Comparison of ENCODE assay signal across 7 cellular contexts in the genomic region with DNA sequence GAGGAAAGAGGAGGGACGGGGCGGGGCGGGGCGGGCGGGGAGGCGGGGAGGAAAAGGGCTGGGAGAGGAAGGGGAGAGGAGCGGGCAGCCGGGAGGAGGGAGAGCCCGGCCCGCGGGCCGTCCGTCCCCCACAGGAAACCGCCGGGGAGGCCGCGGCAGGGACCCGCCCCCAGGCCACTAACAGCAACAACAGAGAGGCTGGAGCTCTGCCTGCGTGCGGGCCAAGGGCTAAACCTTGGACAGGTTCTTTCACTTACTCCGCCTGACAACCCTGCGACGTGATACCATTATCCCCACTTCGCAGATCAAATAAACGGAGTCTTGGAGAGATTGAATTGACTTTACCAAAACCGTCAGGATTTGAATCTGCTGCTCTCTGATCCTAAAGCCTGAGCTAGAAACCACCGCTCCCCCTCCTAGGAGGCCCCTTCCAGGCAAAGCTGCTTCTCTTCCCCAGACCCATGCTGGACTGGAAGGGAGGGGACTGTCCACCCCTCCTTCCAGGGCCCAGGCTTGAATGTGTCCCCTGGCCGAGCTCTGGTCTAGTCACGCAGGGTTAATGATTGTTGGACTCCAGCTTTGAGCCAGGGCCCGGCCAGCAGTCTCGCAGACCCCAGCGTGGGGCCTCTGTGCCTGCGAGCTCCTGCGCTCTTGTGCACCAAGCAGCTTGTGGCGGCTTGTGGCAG. TPM values are rescaled to one million over a fixed set of nuclear protein-coding genes. Genes with fewer than 3 reads are reported as not detected.
DNase-seq lines count a peak whose midpoint lies in the region; ATAC-seq, FAIRE-seq and TF ChIP-seq lines count a peak whose summit lies in the region.

A gene with protein sequence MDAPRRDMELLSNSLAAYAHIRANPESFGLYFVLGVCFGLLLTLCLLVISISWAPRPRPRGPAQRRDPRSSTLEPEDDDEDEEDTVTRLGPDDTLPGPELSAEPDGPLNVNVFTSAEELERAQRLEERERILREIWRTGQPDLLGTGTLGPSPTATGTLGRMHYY (minus strand): TSS at position 10 of the 686 bp plus-strand sequence. CDS start 608 bp downstream, outside the sequence.

- peak within 1 kb of the TSS; percentile 82 for H3K4me2 ChIP-seq in keratinocyte (ENCODE audit: control insufficient read depth, extremely low read depth, insufficient read depth, low read depth, low read length)

- peak within 1 kb of the TSS; percentile 45 to 67 (median 65) for H3K4me3 ChIP-seq in keratinocyte (ENCODE audit: control insufficient read depth in 2 of 3, extremely low read depth in 1 of 3, insufficient read depth in 2 of 3, low read depth in 1 of 3, low read length in 3 of 3)

- peaks cover 1 to 4% of the 10 kb centered on the region in 2 experiments for H3K36me3 ChIP-seq in keratinocyte (ENCODE audit: control insufficient read depth in 2 of 2, extremely low read depth in 1 of 2, insufficient read depth in 2 of 2, low read length in 2 of 2)

- H3K9me3 ChIP-seq in keratinocyte (ENCODE audit: control insufficient read depth, low read depth, low read length) = no peaks in the 10 kb centered on the region

- H3K4me3 Mint-ChIP-seq in T-helper 1 cell treated with Interleukin-12 subunit alpha and Interleukin-12 subunit beta and Interleukin-4 antibody, amounts not matched to agents 30 μg/mL and 1 μg/mL, for 36 hours = peak within 1 kb of the TSS; percentile 80
- H3K4me3 Mint-ChIP-seq in central memory CD8-positive, alpha-beta T cell = peak within 1 kb of the TSS; percentile 80

- ATAC-seq in central memory CD8-positive, alpha-beta T cell (replicated peaks; ENCODE audit: extremely low read depth, poor library complexity, severe bottlenecking) = peak; percentile 33
- no peak for ATAC-seq in GM19351 (IDR thresholded peaks at IDR 0.05; ENCODE audit: unreplicated experiment)

- H3K79me2 ChIP-seq in keratinocyte (ENCODE audit: control insufficient read depth, insufficient read depth, low read length) = no peaks in the 10 kb centered on the region

- dilution Hi-C loops in keratinocyte (cut with MboI; ENCODE audit: extremely low pct_ligation_motif_present, low sequenced_read_pairs) = no loop called here

- peak within 1 kb of the TSS; percentile 41 for H3K27ac Mint-ChIP-seq in T-helper 1 cell treated with Interleukin-12 subunit alpha and Interleukin-12 subunit beta and Interleukin-4 antibody, amounts not matched to agents 30 μg/mL and 1 μg/mL, for 36 hours
- H3K27ac Mint-ChIP-seq in central memory CD8-positive, alpha-beta T cell (ENCODE audit: low read depth) = no peak within 1 kb of the TSS

- peaks cover 7% of the 10 kb centered on the region for H3K27me3 Mint-ChIP-seq in T-helper 1 cell treated with Interleukin-12 subunit alpha and Interleukin-12 subunit beta and Interleukin-4 antibody, amounts not matched to agents 30 μg/mL and 1 μg/mL, for 36 hours (ENCODE audit: low read depth)
- H3K27me3 Mint-ChIP-seq in central memory CD8-positive, alpha-beta T cell = no peaks in the 10 kb centered on the region

- DNase-seq in GM03348 (ENCODE audit: low spot score) (peak; percentile 95), HK-2 (ENCODE audit: unreplicated experiment) (peak; percentile 83), keratinocyte (ENCODE audit: low read depth, low spot score) (no peak)
- no peak for DNase-seq in central memory CD8-positive, alpha-beta T cell (ENCODE audit: low spot score in 2 of 2)
- DNase-seq in stimulated activated CD4-positive, alpha-beta T cell treated with anti-CD3 and anti-CD28 coated beads, Interleukin-15, amount 100 ng/mL, for 24 hours = peak; percentile 71

- no peaks in the 10 kb centered on the region for H4K20me1 ChIP-seq in keratinocyte (ENCODE audit: control insufficient read depth, extremely low read depth, insufficient read depth, low read length)

- peaks cover 16% of the 10 kb centered on the region for H3K4me1 ChIP-seq in keratinocyte (ENCODE audit: control insufficient read depth, extremely low read depth, insufficient read depth, low read length)

- no peak for FAIRE-seq in keratinocyte (lab: Jason Lieb, UNC)

- no peaks in the 10 kb centered on the region for H3K27me3 ChIP-seq in keratinocyte (ENCODE audit: control insufficient read depth, extremely low read depth, insufficient read depth, low read length)

- peaks cover 2% of the 10 kb centered on the region for H3K36me3 Mint-ChIP-seq in T-helper 1 cell treated with Interleukin-12 subunit alpha and Interleukin-12 subunit beta and Interleukin-4 antibody, amounts not matched to agents 30 μg/mL and 1 μg/mL, for 36 hours (ENCODE audit: low read depth)
- no peaks in the 10 kb centered on the region for H3K36me3 Mint-ChIP-seq in central memory CD8-positive, alpha-beta T cell (ENCODE audit: insufficient read depth)

- TF ChIP-seq CTCF in keratinocyte (optimal IDR thresholded peaks at IDR 0.05 in 1 of 3, IDR thresholded peaks at IDR 0.05 in 1 of 3, conservative IDR thresholded peaks at IDR 0.05 in 1 of 3; ENCODE audit: extremely low read depth in 1 of 3, insufficient read depth in 2 of 3, low read length in 3 of 3) = no peak

- peaks cover 28% of the 10 kb centered on the region for H3K4me1 Mint-ChIP-seq in T-helper 1 cell treated with Interleukin-12 subunit alpha and Interleukin-12 subunit beta and Interleukin-4 antibody, amounts not matched to agents 30 μg/mL and 1 μg/mL, for 36 hours (ENCODE audit: low read depth)
- H3K4me1 Mint-ChIP-seq in central memory CD8-positive, alpha-beta T cell = peaks cover 26% of the 10 kb centered on the region

- no peaks in the 10 kb centered on the region for H3K9me1 ChIP-seq in keratinocyte (ENCODE audit: control insufficient read depth, extremely low read depth, insufficient read depth, low read length)

- peak within 1 kb of the TSS; percentile 69 for H3K9ac ChIP-seq in keratinocyte (ENCODE audit: control insufficient read depth, extremely low read depth, insufficient read depth, low read length)

- H3K9me3 Mint-ChIP-seq in T-helper 1 cell treated with Interleukin-12 subunit alpha and Interleukin-12 subunit beta and Interleukin-4 antibody, amounts not matched to agents 30 μg/mL and 1 μg/mL, for 36 hours = no peaks in the 10 kb centered on the region
- no peaks in the 10 kb centered on the region for H3K9me3 Mint-ChIP-seq in central memory CD8-positive, alpha-beta T cell

- H2AFZ ChIP-seq in keratinocyte (ENCODE audit: control insufficient read depth, low read length) = peak within 1 kb of the TSS; percentile 16

- peak within 1 kb of the TSS; percentile 14 for H3K27ac ChIP-seq in keratinocyte (ENCODE audit: control insufficient read depth, insufficient read depth, low read length)

RNA-seq across cellular contexts. Expression of the gene that starts here (rescaled TPM):
- polyA plus RNA-seq in keratinocyte = 2.4 to 4.3 TPM (median 2.7 TPM) in 3 replicates
- polyA plus RNA-seq in keratinocyte (2011; ENCODE audit: low read depth) = 0.40 TPM
- polyA plus RNA-seq in keratinocyte (2011; cell fraction: cytosol; rRNA removed) = 1.3 and 5.8 TPM in 2 replicates
- 0.52 and 1.8 TPM in 2 replicates for polyA plus RNA-seq in keratinocyte (2011; cell fraction: nucleus; rRNA removed)
- 7.1 and 10.5 TPM in 2 replicates for polyA plus RNA-seq in keratinocyte (2012; ENCODE audit: low replicate concordance)
- polyA minus RNA-seq in keratinocyte = 0.16 to 1.2 TPM (median 0.26 TPM) in 3 replicates
- 6.1 TPM for polyA minus RNA-seq in keratinocyte (2011; cell fraction: cytosol; rRNA and poly(A)+ RNA removed)
- 0.70 and 0.84 TPM in 2 replicates for polyA minus RNA-seq in keratinocyte (2011; cell fraction: nucleus; rRNA and poly(A)+ RNA removed)

Comparison
In these comparisons a context has a peak if more than half of its experiments do, and no peak if none do; other contexts are left out.
1. DNase-seq: peak in GM03348 (single experiment), HK-2 (single experiment) and stimulated activated CD4-positive, alpha-beta T cell treated with anti-CD3 and anti-CD28 coated beads, Interleukin-15, amount 100 ng/mL, for 24 hours (single experiment); none in central memory CD8-positive, alpha-beta T cell (0 of 2) and keratinocyte (single experiment).